Comparison of ENCODE assay signal across 17 cellular contexts in genomic region chr3:98532275-98532637, GRCh38. TPM values are rescaled to one million over a fixed set of nuclear protein-coding genes. Genes with fewer than 3 reads are reported as not detected.
DNase-seq lines count a peak whose midpoint lies in the region; ATAC-seq and TF ChIP-seq lines count a peak whose summit lies in the region.
"Had no signal": no experiment of that assay in that cellular context is flagged by ENCODE, and none has a peak within 500 bp of the region (broad histone marks: within the 10 kb centered on the region; RNA-seq: fewer than 3 reads in every experiment).

No MANE protein-coding gene starts in this region.

- no peak overlapping the region for H3K23ac ChIP-seq in mesendoderm (ENCODE audit: low read length)

- no peak overlapping the region for H4K8ac ChIP-seq in mesendoderm (ENCODE audit: low read depth, low read length)

- no peaks in the 10 kb centered on the region for H3K79me2 ChIP-seq in mesendoderm (ENCODE audit: control insufficient read depth, insufficient read depth, low read length)

- H3K27me3 ChIP-seq in mesendoderm (ENCODE audit: insufficient read depth, low read length, poor library complexity) = no peaks in the 10 kb centered on the region
- H3K27me3 ChIP-seq in lower lobe of right lung (ENCODE audit: low read depth) = no peaks in the 10 kb centered on the region
- H3K27me3 ChIP-seq: pancreas had no signal

- H3K27ac ChIP-seq in mesendoderm (ENCODE audit: low read depth, low read length) (no peak overlapping the region), lower lobe of right lung (no peak overlapping the region)
- H3K27ac ChIP-seq: pancreas had no signal

- WGBS in mesendoderm (ENCODE audit: extremely low coverage, insufficient coverage, low lambda C conversion rate) = no CpG with 5 or more reads among the region's 5 CpGs

- H3K4me2 ChIP-seq in mesendoderm (ENCODE audit: low read length) = no peak overlapping the region
- H3K4me2 ChIP-seq: smooth muscle cell had no signal

- no peaks in the 10 kb centered on the region for H3K9me3 Mint-ChIP-seq in activated CD4-positive, alpha-beta T cell treated with anti-CD3 and anti-CD28 coated beads for 36 hours (ENCODE audit: low read depth)
- H3K9me3 Mint-ChIP-seq: brain had no signal

- no peak overlapping the region for H3K4me3 ChIP-seq in mesendoderm (ENCODE audit: low read length)
- no peak overlapping the region for H3K4me3 ChIP-seq in lower lobe of right lung
- H3K4me3 ChIP-seq: pancreas, smooth muscle cell had no signal

- H3K4me1 ChIP-seq in mesendoderm (ENCODE audit: control insufficient read depth, low read depth, low read length) (no peaks in the 10 kb centered on the region), lower lobe of right lung (no peaks in the 10 kb centered on the region)
- H3K4me1 ChIP-seq: pancreas had no signal

- H3K9me3 ChIP-seq in lower lobe of right lung = no peaks in the 10 kb centered on the region
- H3K9me3 ChIP-seq: pancreas had no signal

- no peak overlapping the region for H2BK120ac ChIP-seq in mesendoderm (ENCODE audit: low read depth, low read length)

- POLR2A ChIA-PET in activated CD4-positive, alpha-beta T cell treated with anti-CD3 and anti-CD28 coated beads for 36 hours (lab: Charles Lee) = interaction anchor here (1.6 kb wide), 1 partner anchor 9 kb away, joined by 8 read pairs; the partner anchor contains the start of gene CLDND1

- DNase-seq in activated CD4-positive, alpha-beta T cell treated with anti-CD3 and anti-CD28 coated beads for 36 hours = no peak
- no peak for DNase-seq in activated CD4-positive, alpha-beta T cell treated with anti-CD3 and anti-CD28 coated beads, Interleukin-2, amount 50 U/mL, for 1 hour
- peak; percentile 5 for DNase-seq in UCSD-AML1 (lab: John Stamatoyannopoulos, UW; ENCODE audit: unreplicated experiment)
- DNase-seq in mesendoderm = peak; percentile 11
- DNase-seq in cerebellar cortex (ENCODE audit: low spot score) = no peak
- no peak for DNase-seq in lower lobe of right lung
- DNase-seq in activated gamma-delta T cell treated with Interleukin-2 at 50 U/mL for 16 hours = no peak
- DNase-seq: activated CD4-positive, CD25-positive, alpha-beta regulatory T cell; activated effector memory CD4-positive, alpha-beta T cell treated with Interleukin-2 at 50 U/mL for 16 hours; effector CD8-positive, alpha-beta T cell; Karpas-422; NCI-H446; pancreas had no signal

- no peak overlapping the region for H3K4ac ChIP-seq in mesendoderm (ENCODE audit: low read depth, low read length)

- H4K5ac ChIP-seq in mesendoderm (ENCODE audit: low read length) = no peak overlapping the region

- no peak overlapping the region for H3K56ac ChIP-seq in mesendoderm (ENCODE audit: low read length)

- H3K4me3 Mint-ChIP-seq in activated CD4-positive, alpha-beta T cell treated with anti-CD3 and anti-CD28 coated beads for 36 hours = peak overlapping the region; percentile 26
- H3K4me3 Mint-ChIP-seq: brain had no signal

- H3K79me1 ChIP-seq in mesendoderm (ENCODE audit: low read length) = no peaks in the 10 kb centered on the region

- H3K18ac ChIP-seq in mesendoderm (ENCODE audit: low read length) = no peak overlapping the region

- intact Hi-C loops in activated CD4-positive, alpha-beta T cell treated with anti-CD3 and anti-CD28 coated beads for 36 hours (cut with DNase I, micrococcal nuclease) = no loop called here
- intact Hi-C loops in lower lobe of right lung (cut with DNase I) = no loop called here

- no peak overlapping the region for H2AK5ac ChIP-seq in mesendoderm (ENCODE audit: low read length)

- H3K27me3 Mint-ChIP-seq in activated CD4-positive, alpha-beta T cell treated with anti-CD3 and anti-CD28 coated beads for 36 hours = peaks cover 3% of the 10 kb centered on the region
- H3K27me3 Mint-ChIP-seq: brain had no signal

- peaks cover 38% of the 10 kb centered on the region for H3K4me1 Mint-ChIP-seq in activated CD4-positive, alpha-beta T cell treated with anti-CD3 and anti-CD28 coated beads for 36 hours
- H3K4me1 Mint-ChIP-seq: brain had no signal

- H3K36me3 Mint-ChIP-seq in activated CD4-positive, alpha-beta T cell treated with anti-CD3 and anti-CD28 coated beads for 36 hours (ENCODE audit: low read depth) = peaks cover 17% of the 10 kb centered on the region
- H3K36me3 Mint-ChIP-seq: brain had no signal

- no peak for TF ChIP-seq CTCF in lower lobe of right lung (IDR thresholded peaks at IDR 0.05)

- no peak for ATAC-seq in activated CD4-positive, alpha-beta T cell treated with anti-CD3 and anti-CD28 coated beads for 36 hours
- ATAC-seq in GM19395 (IDR thresholded peaks at IDR 0.05; ENCODE audit: unreplicated experiment) = peak; percentile 1
- ATAC-seq in lower lobe of right lung = no peak
- ATAC-seq: pancreas had no signal

- no peak overlapping the region for H2BK5ac ChIP-seq in mesendoderm (ENCODE audit: low read length)

- H3K36me3 ChIP-seq in mesendoderm (ENCODE audit: control insufficient read depth, insufficient read depth, low read length) (no peaks in the 10 kb centered on the region), lower lobe of right lung (no peaks in the 10 kb centered on the region)
- H3K36me3 ChIP-seq: pancreas had no signal

- no peak overlapping the region for H2BK15ac ChIP-seq in mesendoderm (replicated peaks; ENCODE audit: low read depth)

- H3K9ac ChIP-seq in mesendoderm (ENCODE audit: low read length) = no peak overlapping the region

- CTCF ChIA-PET in activated CD4-positive, alpha-beta T cell treated with anti-CD3 and anti-CD28 coated beads for 36 hours (lab: Charles Lee) = interaction anchor here (0.6 to 1.3 kb wide), 4 partner anchors 9 to 64 kb away, joined by 3 to 5 read pairs (median 4); partner anchors contain the start of gene CLDND1

- no peak overlapping the region for H3K27ac Mint-ChIP-seq in activated CD4-positive, alpha-beta T cell treated with anti-CD3 and anti-CD28 coated beads for 36 hours
- H3K27ac Mint-ChIP-seq: brain had no signal

RNA-seq across cellular contexts. Expression of gene GPR15, which starts 0.5 kb away (rescaled TPM):
- total RNA-seq in activated CD4-positive, alpha-beta T cell treated with anti-CD3 and anti-CD28 coated beads for 36 hours = 1 to 10 TPM; 1.1 to 1.3 TPM
- not detected for polyA plus RNA-seq in mesendoderm (2013, experiment 1 of 2)
- not detected for polyA plus RNA-seq in mesendoderm (2013, experiment 2 of 2)
- 1.4 TPM for total RNA-seq in lower lobe of right lung
- total RNA-seq: A172, smooth muscle cell had no signal
- polyA plus RNA-seq: smooth muscle cell had no signal

RNA-seq across cellular contexts. Expression of gene CLDND1, which starts 9.6 kb away (rescaled TPM):
- total RNA-seq in activated CD4-positive, alpha-beta T cell treated with anti-CD3 and anti-CD28 coated beads for 36 hours = 100 to 1,000 TPM; 153 to 171 TPM
- polyA plus RNA-seq in mesendoderm (2013, experiment 1 of 2) = 104 TPM
- polyA plus RNA-seq in mesendoderm (2013, experiment 2 of 2) = 110 TPM
- total RNA-seq in lower lobe of right lung = 91.2 TPM

RNA-seq across cellular contexts. Expression of gene OR5K2, which starts 34.8 kb away (rescaled TPM):
- not detected for total RNA-seq in activated CD4-positive, alpha-beta T cell treated with anti-CD3 and anti-CD28 coated beads for 36 hours
- not detected for polyA plus RNA-seq in mesendoderm (2013, experiment 1 of 2)
- not detected for polyA plus RNA-seq in mesendoderm (2013, experiment 2 of 2)
- total RNA-seq in lower lobe of right lung = not detected
- total RNA-seq: A172, pancreas, smooth muscle cell had no signal
- polyA plus RNA-seq: pancreas, smooth muscle cell had no signal

Comparison
In these comparisons a context has a peak if more than half of its experiments do, and no peak if none do; other contexts are left out.
1. DNase-seq: peak in UCSD-AML1 (single experiment) and mesendoderm (single experiment); none in activated CD4-positive, alpha-beta T cell treated with anti-CD3 and anti-CD28 coated beads for 36 hours (single experiment), activated CD4-positive, alpha-beta T cell treated with anti-CD3 and anti-CD28 coated beads, Interleukin-2, amount 50 U/mL, for 1 hour (single experiment), cerebellar cortex (single experiment), lower lobe of right lung (single experiment) and activated gamma-delta T cell treated with Interleukin-2 at 50 U/mL for 16 hours (single experiment).